In genomic region chr10:118820326-118821116, GRCh38 we compare ENCODE assay signal across 1 cellular context.
TF ChIP-seq lines count a peak whose summit lies in the region.

No MANE protein-coding gene starts in this region.

TF ChIP-seq in H1, 55 proteins besides CTCF, POLR2A, EP300 and RAD21 (continued from another document):
- no peak for TF ChIP-seq USF2 (IDR thresholded peaks at IDR 0.05; ENCODE audit: low read length)
